11 cellular contexts compared by ENCODE assay signal in the genomic region with DNA sequence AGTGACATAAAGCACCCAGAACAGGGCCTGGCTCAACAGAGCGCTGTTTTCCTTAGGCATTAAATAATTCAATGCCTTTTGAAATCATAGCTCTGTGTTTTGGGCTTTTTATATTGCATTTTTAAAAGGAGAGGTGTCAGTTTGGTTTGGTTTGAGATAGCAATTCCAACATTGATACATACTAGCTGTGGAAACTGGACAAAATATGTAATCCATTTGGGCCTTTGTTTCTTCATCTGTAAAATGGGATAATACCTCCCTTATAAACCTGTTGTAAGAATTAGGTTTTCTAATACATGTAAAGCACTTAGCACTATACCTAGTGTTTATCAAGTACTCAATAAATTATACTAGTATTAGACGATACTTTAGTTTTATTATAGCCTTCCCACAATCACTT.
"Had no signal": no experiment of that assay in that cellular context is flagged by ENCODE, and none has a peak within 500 bp of the region (broad histone marks: within the 10 kb centered on the region; RNA-seq: fewer than 3 reads in every experiment).

No MANE protein-coding gene starts in this region.

- FAIRE-seq: H1, H54 had no signal

- H3K4me2 ChIP-seq: GM23338 had no signal

- H3K4me3 ChIP-seq: GM23248, GM23338, HAP-1 had no signal

- H3K9ac ChIP-seq: GM23248 had no signal

- H3K36me3 ChIP-seq: HAP-1 had no signal

- H3K4me1 ChIP-seq: HAP-1 had no signal

- ATAC-seq: GM23338, HCT116 had no signal

- DNase-seq: GM23248, GOT3, H7, H9, HCEC 1CT, HFFc6 had no signal

- H3K27ac ChIP-seq: GM23248 had no signal

- H3K9me3 ChIP-seq: HAP-1 had no signal

- H2AFZ ChIP-seq: GM23248, GM23338 had no signal
